Comparison of ENCODE assay signal across 1 cellular context in the genomic region with DNA sequence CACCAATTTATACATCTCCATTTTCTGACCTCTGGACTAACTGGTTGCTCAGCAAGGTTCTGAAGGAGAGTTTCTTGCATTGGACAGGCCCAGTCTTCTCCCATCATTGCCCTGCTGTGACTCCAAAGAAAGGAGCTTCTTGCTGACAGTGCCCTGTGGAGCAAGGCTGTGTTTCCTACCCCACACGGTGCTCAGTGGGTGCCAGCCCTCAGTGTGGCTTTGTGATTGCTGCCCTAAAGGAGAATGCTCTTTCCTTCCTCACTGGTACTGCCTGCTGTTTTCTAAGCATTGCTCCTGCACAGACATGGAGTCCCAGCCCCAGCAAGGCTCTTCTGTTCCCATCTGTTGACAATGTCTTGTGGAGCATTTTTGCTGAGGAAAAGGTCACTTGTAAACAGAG.
TF ChIP-seq lines count a peak whose summit lies in the region.

No MANE protein-coding gene starts in this region.

TF ChIP-seq in H1, 55 proteins besides CTCF, POLR2A, EP300 and RAD21:
- no peak for TF ChIP-seq CHD1 (IDR thresholded peaks at IDR 0.05; ENCODE audit: low read depth, low read length)
